ENCODE assay signal across 8 cellular contexts in the genomic region with DNA sequence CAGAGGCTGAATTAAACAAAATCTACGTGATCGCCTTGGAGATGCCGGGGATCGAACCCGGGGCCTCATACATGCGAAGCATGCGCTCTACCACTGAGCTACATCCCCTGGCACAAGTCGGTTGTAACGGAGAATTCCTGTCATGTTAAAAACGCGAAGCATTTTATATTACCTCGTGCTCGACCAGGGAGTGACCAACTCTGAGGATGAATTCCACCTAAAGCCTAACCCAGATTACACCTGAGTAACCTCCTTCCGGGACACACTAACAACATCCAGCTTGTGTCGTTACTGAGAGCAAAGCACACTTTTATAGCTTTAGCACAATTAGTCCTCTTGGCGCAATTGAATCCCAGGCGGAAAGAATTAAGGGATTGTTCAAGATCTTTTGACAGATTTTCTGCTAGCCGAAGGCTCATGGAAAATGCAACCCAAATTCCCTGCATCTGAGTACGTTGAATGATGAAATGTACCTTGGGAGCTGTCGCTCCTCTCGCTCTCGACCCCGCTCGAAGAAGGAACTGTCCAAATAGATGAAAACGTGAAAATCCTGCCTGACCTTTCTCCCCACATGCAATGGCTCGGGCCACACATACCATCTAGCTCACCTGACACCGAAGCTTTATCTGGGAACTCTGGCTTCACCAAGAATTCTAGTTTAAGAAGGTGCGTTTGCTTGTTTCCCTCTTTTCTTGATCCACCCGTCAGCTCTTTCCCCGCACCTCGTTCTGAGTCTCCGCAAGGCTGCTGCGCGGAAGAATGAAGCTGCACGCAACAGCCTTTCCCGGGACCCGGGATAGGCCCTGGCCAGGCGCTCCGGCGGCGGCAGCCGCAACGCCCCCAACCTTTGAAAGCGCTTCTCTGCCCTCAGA.
A peak's percentile ranks its signal among the peaks of the same experiment; 100 is the strongest.
DNase-seq lines count a peak whose midpoint lies in the region; ATAC-seq and TF ChIP-seq lines count a peak whose summit lies in the region.

No MANE protein-coding gene starts in this region.

- peak; percentile 71 for DNase-seq in BE2C
- DNase-seq in HAP-1 (ENCODE audit: low spot score in 2 of 2): peak; percentile 74 to 83
- peak; percentile 64 for DNase-seq in NOMO-1 treated with dmso at 0.1 percent for 144 hours (lab: John Stamatoyannopoulos, UW; ENCODE audit: unreplicated experiment)
- DNase-seq in activated naive CD8-positive, alpha-beta T cell treated with anti-CD3 and anti-CD28 coated beads for 36 hours: peak; percentile 66
- peak; percentile 70 for DNase-seq in iPS-NIHi7 (ENCODE audit: extremely low spot score)
- DNase-seq in stimulated activated CD4-positive, alpha-beta T cell treated with anti-CD3 and anti-CD28 coated beads, Interleukin-4, amount 100 ng/mL, for 48 hours (ENCODE audit: low read depth in 2 of 2): peak; percentile 59 to 73
- no peak for DNase-seq in NCI-H128 (lab: John Stamatoyannopoulos, UW; ENCODE audit: unreplicated experiment)

- H3K27ac Mint-ChIP-seq in activated naive CD8-positive, alpha-beta T cell treated with anti-CD3 and anti-CD28 coated beads for 36 hours: peak overlapping the region; percentile 82

- H3K9me3 ChIP-seq in BE2C: no peaks in the 10 kb centered on the region
- no peaks in the 10 kb centered on the region for H3K9me3 ChIP-seq in HAP-1

- H3K36me3 Mint-ChIP-seq in activated naive CD8-positive, alpha-beta T cell treated with anti-CD3 and anti-CD28 coated beads for 36 hours: peaks cover 2% of the 10 kb centered on the region

- H3K27me3 Mint-ChIP-seq in activated naive CD8-positive, alpha-beta T cell treated with anti-CD3 and anti-CD28 coated beads for 36 hours: peaks cover 81% of the 10 kb centered on the region

- H3K27me3 ChIP-seq in BE2C: peaks cover 4% of the 10 kb centered on the region; the same call in 1 of the 2 replicates
- H3K27me3 ChIP-seq in HAP-1 (ENCODE audit: low read depth): no peaks in the 10 kb centered on the region

- peaks cover 2% of the 10 kb centered on the region for H3K9me3 Mint-ChIP-seq in activated naive CD8-positive, alpha-beta T cell treated with anti-CD3 and anti-CD28 coated beads for 36 hours

- H3K4me1 Mint-ChIP-seq in activated naive CD8-positive, alpha-beta T cell treated with anti-CD3 and anti-CD28 coated beads for 36 hours: peaks cover 11% of the 10 kb centered on the region

- H3K36me3 ChIP-seq in BE2C (no peaks in the 10 kb centered on the region), HAP-1 (replicated peaks) (no peaks in the 10 kb centered on the region)

- in situ Hi-C loops in HAP-1 (cut with MboI; ENCODE audit: low sequenced_read_pairs): no loop called here

- H3K4me3 Mint-ChIP-seq in activated naive CD8-positive, alpha-beta T cell treated with anti-CD3 and anti-CD28 coated beads for 36 hours: peak overlapping the region; percentile 86

- no peak for ATAC-seq in GM21447 (IDR thresholded peaks at IDR 0.05; ENCODE audit: unreplicated experiment)

- H3K4me3 ChIP-seq in BE2C (ENCODE audit: low read depth, low read length) (peak overlapping the region; percentile 78), HAP-1 (peak overlapping the region; percentile 39)

- TF ChIP-seq CTCF in BE2C (IDR thresholded peaks at IDR 0.05; ENCODE audit: low read depth, low read length): 0 out of 2 replicates have a peak, but pooled peaks have one; percentile 2

- H3K4me1 ChIP-seq in BE2C (no peaks in the 10 kb centered on the region), HAP-1 (peaks cover 5% of the 10 kb centered on the region)
